Comparison of ENCODE assay signal across 8 cellular contexts in genomic region chr2:102063948-102064678, GRCh38.
DNase-seq lines count a peak whose midpoint lies in the region; FAIRE-seq lines count a peak whose summit lies in the region.

No MANE protein-coding gene starts in this region.

- H2BK15ac ChIP-seq in mesenchymal stem cell (ENCODE audit: low read depth, poor library complexity, severe bottlenecking): no peak overlapping the region

- peak overlapping the region; percentile 57 for H2BK5ac ChIP-seq in mesenchymal stem cell (ENCODE audit: low read depth, low read length, poor library complexity, severe bottlenecking)

- H3K9me3 ChIP-seq in mesenchymal stem cell (ENCODE audit: control insufficient read depth, low read length): peaks cover 2% of the 10 kb centered on the region
- no peaks in the 10 kb centered on the region for H3K9me3 ChIP-seq in subcutaneous abdominal adipose tissue (ENCODE audit: control insufficient read depth in 5 of 5, low read length in 5 of 5)

- no peak for FAIRE-seq in GM19239 (lab: Jason Lieb, UNC)

- H3K4me3 ChIP-seq in mesenchymal stem cell (ENCODE audit: insufficient read depth in 1 of 2, low read depth in 1 of 2, low read length in 2 of 2) (peak overlapping the region in 1 of 2 experiments; percentile 69), subcutaneous abdominal adipose tissue (ENCODE audit: low read depth in 1 of 5, low read length in 5 of 5) (peak overlapping the region in 4 of 5 donors; percentile 6 to 28 (median 20))

- peak overlapping the region; percentile 91 for H3K9ac ChIP-seq in mesenchymal stem cell (ENCODE audit: low read length)
- H3K9ac ChIP-seq in subcutaneous abdominal adipose tissue (ENCODE audit: low read length in 5 of 5): peak overlapping the region; percentile 57 to 86 (median 75)

- H2AFZ ChIP-seq in mesenchymal stem cell (ENCODE audit: low read depth, low read length): no peak overlapping the region

- no peak overlapping the region for H3K23ac ChIP-seq in mesenchymal stem cell (ENCODE audit: low read length in 2 of 2)

- H4K8ac ChIP-seq in mesenchymal stem cell (ENCODE audit: low read length): peak overlapping the region; percentile 88

- peak overlapping the region; percentile 93 to 100 for H3K4ac ChIP-seq in mesenchymal stem cell (ENCODE audit: low read depth in 1 of 2, low read length in 2 of 2)

- peak overlapping the region in 1 of 2 experiments; percentile 96 for H3K14ac ChIP-seq in mesenchymal stem cell (ENCODE audit: low read length in 2 of 2)

- H4K91ac ChIP-seq in mesenchymal stem cell (ENCODE audit: low read length): peak overlapping the region; percentile 100

- no peaks in the 10 kb centered on the region for H3K79me1 ChIP-seq in mesenchymal stem cell (replicated peaks; ENCODE audit: low read length, poor library complexity, severe bottlenecking)

- DNase-seq in activated CD4-positive, alpha-beta T cell treated with anti-CD3 and anti-CD28 coated beads for 24 hours (ENCODE audit: low read depth in 2 of 2): peak; percentile 28 to 35
- DNase-seq in activated CD4-positive, alpha-beta T cell treated with anti-CD3 and anti-CD28 coated beads, Interleukin-2, amount 50 U/mL, for 1 hour: no peak
- DNase-seq in SK-N-DZ (ENCODE audit: low spot score) (peak; percentile 34), ecto neural progenitor cell (ENCODE audit: low spot score) (peak; percentile 58), mesenchymal stem cell (peak; percentile 100), GM19239 (ENCODE audit: insufficient read length, low spot score) (no peak)
- DNase-seq in activated CD8-positive, alpha-beta memory T cell treated with anti-CD3 and anti-CD28 coated beads, Interleukin-2, amount 50 U/mL, for 4 hours: no peak

- 7% methylated on average over 9 of the region's 9 CpGs for WGBS in mesenchymal stem cell

- H2BK12ac ChIP-seq in mesenchymal stem cell (ENCODE audit: low read length in 2 of 2): peak overlapping the region; percentile 90 to 96

- peak overlapping the region; percentile 100 for H2BK120ac ChIP-seq in mesenchymal stem cell (ENCODE audit: low read depth, low read length)

- peak overlapping the region; percentile 12 for H2AK5ac ChIP-seq in mesenchymal stem cell (ENCODE audit: low read length, severe bottlenecking)

- H3K18ac ChIP-seq in mesenchymal stem cell (ENCODE audit: low read depth in 1 of 2, low read length in 2 of 2): peak overlapping the region; percentile 94 to 99

- H3K4me2 ChIP-seq in mesenchymal stem cell (ENCODE audit: low read length, poor library complexity, severe bottlenecking): peak overlapping the region; percentile 49

- peak overlapping the region; percentile 82 for H3K27ac ChIP-seq in mesenchymal stem cell (ENCODE audit: low read length, poor library complexity, severe bottlenecking)
- H3K27ac ChIP-seq in subcutaneous abdominal adipose tissue (ENCODE audit: low read depth, low read length): peak overlapping the region; percentile 100

- no peaks in the 10 kb centered on the region for H3K36me3 ChIP-seq in mesenchymal stem cell (ENCODE audit: control insufficient read depth in 1 of 2, insufficient read depth in 2 of 2, low read depth in 1 of 2, low read length in 2 of 2)
- no peaks in the 10 kb centered on the region for H3K36me3 ChIP-seq in subcutaneous abdominal adipose tissue (ENCODE audit: control insufficient read depth in 5 of 5, insufficient read depth in 5 of 5, low read length in 5 of 5)

- H3K27me3 ChIP-seq in mesenchymal stem cell (ENCODE audit: control insufficient read depth in 1 of 2, insufficient read depth in 1 of 2, low read length in 2 of 2): no peaks in the 10 kb centered on the region
- H3K27me3 ChIP-seq in subcutaneous abdominal adipose tissue (ENCODE audit: control insufficient read depth in 5 of 5, insufficient read depth in 4 of 5, low read length in 5 of 5): no peaks in the 10 kb centered on the region

- peaks cover 25% of the 10 kb centered on the region for H3K4me1 ChIP-seq in mesenchymal stem cell (ENCODE audit: control insufficient read depth, insufficient read depth, low read depth, low read length)
- peaks cover 18 to 70% (median 63%) of the 10 kb centered on the region in 5 donors for H3K4me1 ChIP-seq in subcutaneous abdominal adipose tissue (ENCODE audit: control insufficient read depth in 5 of 5, insufficient read depth in 5 of 5, low read length in 5 of 5)

Comparison
In these comparisons a context has a peak if more than half of its experiments do, and no peak if none do; other contexts are left out.
1. DNase-seq: peak in activated CD4-positive, alpha-beta T cell treated with anti-CD3 and anti-CD28 coated beads for 24 hours (2 of 2), SK-N-DZ (single experiment), ecto neural progenitor cell (single experiment) and mesenchymal stem cell (single experiment); none in activated CD4-positive, alpha-beta T cell treated with anti-CD3 and anti-CD28 coated beads, Interleukin-2, amount 50 U/mL, for 1 hour (single experiment), activated CD8-positive, alpha-beta memory T cell treated with anti-CD3 and anti-CD28 coated beads, Interleukin-2, amount 50 U/mL, for 4 hours (single experiment) and GM19239 (single experiment).